13 cellular contexts compared by ENCODE assay signal in the genomic region with DNA sequence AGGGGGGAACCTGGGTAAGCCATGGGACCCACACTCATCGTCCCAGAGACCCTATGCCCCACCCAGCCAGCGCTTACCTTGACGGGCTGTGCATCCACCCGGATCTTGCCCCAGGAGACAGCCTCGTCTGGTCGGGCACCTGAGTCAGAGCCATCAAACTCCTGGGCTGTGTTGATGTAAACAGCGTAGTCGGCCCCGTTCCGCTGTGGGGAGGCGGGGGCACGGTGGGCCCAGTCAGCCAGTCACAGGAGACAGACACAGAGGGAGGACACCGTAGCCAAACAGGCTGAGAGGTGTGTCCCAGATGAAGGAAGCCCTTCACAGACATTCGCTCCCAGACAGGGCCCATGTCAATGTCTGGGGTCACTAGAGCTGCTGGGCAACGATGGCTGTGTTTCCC. TPM values are rescaled to one million over a fixed set of nuclear protein-coding genes. Genes with fewer than 3 reads are reported as not detected.
DNase-seq lines count a peak whose midpoint lies in the region; ATAC-seq and TF ChIP-seq lines count a peak whose summit lies in the region.
"Had no signal": no experiment of that assay in that cellular context is flagged by ENCODE, and none has a peak within 500 bp of the region (broad histone marks: within the 10 kb centered on the region; RNA-seq: fewer than 3 reads in every experiment).

No MANE protein-coding gene starts in this region.

- no peak overlapping the region for H3K4me3 Mint-ChIP-seq in activated naive CD8-positive, alpha-beta T cell treated with anti-CD3 and anti-CD28 coated beads, Interleukin-2, amount 50 U/mL, for 24 hours
- H3K4me3 Mint-ChIP-seq in activated naive CD8-positive, alpha-beta T cell treated with anti-CD3 and anti-CD28 coated beads for 36 hours = no peak overlapping the region
- no peak overlapping the region for H3K4me3 Mint-ChIP-seq in central memory CD8-positive, alpha-beta T cell
- H3K4me3 Mint-ChIP-seq in stimulated activated memory B cell treated with anti-CD40 and anti-IgM and Interleukin-4, amounts not matched to agents 10 μg/mL and 1 μg/mL and 100 μg/mL, for 72 hours = no peak overlapping the region

- no peak overlapping the region for H3K27ac Mint-ChIP-seq in activated naive CD8-positive, alpha-beta T cell treated with anti-CD3 and anti-CD28 coated beads, Interleukin-2, amount 50 U/mL, for 24 hours
- H3K27ac Mint-ChIP-seq in activated naive CD8-positive, alpha-beta T cell treated with anti-CD3 and anti-CD28 coated beads for 36 hours = no peak overlapping the region
- H3K27ac Mint-ChIP-seq in central memory CD8-positive, alpha-beta T cell (ENCODE audit: low read depth) = peak overlapping the region; percentile 82
- peak overlapping the region; percentile 3 for H3K27ac Mint-ChIP-seq in stimulated activated memory B cell treated with anti-CD40 and anti-IgM and Interleukin-4, amounts not matched to agents 10 μg/mL and 1 μg/mL and 100 μg/mL, for 72 hours

- DNase-seq in activated naive CD8-positive, alpha-beta T cell treated with anti-CD3 and anti-CD28 coated beads, Interleukin-2, amount 50 U/mL, for 24 hours = no peak
- DNase-seq in activated naive CD8-positive, alpha-beta T cell treated with anti-CD3 and anti-CD28 coated beads for 36 hours = no peak
- no peak for DNase-seq in central memory CD8-positive, alpha-beta T cell (ENCODE audit: low spot score in 2 of 2)
- DNase-seq in stimulated activated CD4-positive, alpha-beta T cell treated with anti-CD3 and anti-CD28 coated beads, Interleukin-1b, Interleukin-23, amount 100 ng/mL, for 48 hours = no peak
- DNase-seq in activated CD8-positive, alpha-beta memory T cell treated with anti-CD3 and anti-CD28 coated beads for 24 hours = no peak
- DNase-seq: NCI-H1417 treated with DMSO at 0.1 percent for 48 hours had no signal

- peaks cover 22% of the 10 kb centered on the region for H3K4me1 Mint-ChIP-seq in activated naive CD8-positive, alpha-beta T cell treated with anti-CD3 and anti-CD28 coated beads, Interleukin-2, amount 50 U/mL, for 24 hours
- peaks cover 27% of the 10 kb centered on the region for H3K4me1 Mint-ChIP-seq in activated naive CD8-positive, alpha-beta T cell treated with anti-CD3 and anti-CD28 coated beads for 36 hours
- peaks cover 32% of the 10 kb centered on the region for H3K4me1 Mint-ChIP-seq in central memory CD8-positive, alpha-beta T cell
- H3K4me1 Mint-ChIP-seq in stimulated activated memory B cell treated with anti-CD40 and anti-IgM and Interleukin-4, amounts not matched to agents 10 μg/mL and 1 μg/mL and 100 μg/mL, for 72 hours = peaks cover 46% of the 10 kb centered on the region

- H3K27me3 Mint-ChIP-seq in activated naive CD8-positive, alpha-beta T cell treated with anti-CD3 and anti-CD28 coated beads, Interleukin-2, amount 50 U/mL, for 24 hours = no peaks in the 10 kb centered on the region
- no peaks in the 10 kb centered on the region for H3K27me3 Mint-ChIP-seq in activated naive CD8-positive, alpha-beta T cell treated with anti-CD3 and anti-CD28 coated beads for 36 hours
- no peaks in the 10 kb centered on the region for H3K27me3 Mint-ChIP-seq in central memory CD8-positive, alpha-beta T cell
- no peaks in the 10 kb centered on the region for H3K27me3 Mint-ChIP-seq in stimulated activated memory B cell treated with anti-CD40 and anti-IgM and Interleukin-4, amounts not matched to agents 10 μg/mL and 1 μg/mL and 100 μg/mL, for 72 hours

- H3K9me3 Mint-ChIP-seq in activated naive CD8-positive, alpha-beta T cell treated with anti-CD3 and anti-CD28 coated beads, Interleukin-2, amount 50 U/mL, for 24 hours = no peaks in the 10 kb centered on the region
- no peaks in the 10 kb centered on the region for H3K9me3 Mint-ChIP-seq in activated naive CD8-positive, alpha-beta T cell treated with anti-CD3 and anti-CD28 coated beads for 36 hours
- no peaks in the 10 kb centered on the region for H3K9me3 Mint-ChIP-seq in central memory CD8-positive, alpha-beta T cell
- H3K9me3 Mint-ChIP-seq in stimulated activated memory B cell treated with anti-CD40 and anti-IgM and Interleukin-4, amounts not matched to agents 10 μg/mL and 1 μg/mL and 100 μg/mL, for 72 hours = no peaks in the 10 kb centered on the region

- H3K36me3 Mint-ChIP-seq in activated naive CD8-positive, alpha-beta T cell treated with anti-CD3 and anti-CD28 coated beads, Interleukin-2, amount 50 U/mL, for 24 hours (ENCODE audit: low read depth) = peaks cover 26% of the 10 kb centered on the region
- peaks cover 35% of the 10 kb centered on the region for H3K36me3 Mint-ChIP-seq in activated naive CD8-positive, alpha-beta T cell treated with anti-CD3 and anti-CD28 coated beads for 36 hours
- peaks cover 59% of the 10 kb centered on the region for H3K36me3 Mint-ChIP-seq in central memory CD8-positive, alpha-beta T cell (ENCODE audit: insufficient read depth)
- peaks cover 54% of the 10 kb centered on the region for H3K36me3 Mint-ChIP-seq in stimulated activated memory B cell treated with anti-CD40 and anti-IgM and Interleukin-4, amounts not matched to agents 10 μg/mL and 1 μg/mL and 100 μg/mL, for 72 hours

- ATAC-seq in activated naive CD8-positive, alpha-beta T cell treated with anti-CD3 and anti-CD28 coated beads, Interleukin-2, amount 50 U/mL, for 24 hours = peak; percentile 10
- no peak for ATAC-seq in central memory CD8-positive, alpha-beta T cell (replicated peaks; ENCODE audit: extremely low read depth, poor library complexity, severe bottlenecking)
- ATAC-seq in stimulated activated memory B cell treated with anti-CD40 and anti-IgM and Interleukin-4, amounts not matched to agents 10 μg/mL and 1 μg/mL and 100 μg/mL, for 72 hours = no peak
- no peak for ATAC-seq in HG02938 (IDR thresholded peaks at IDR 0.05; ENCODE audit: unreplicated experiment)

TF ChIP-seq in PFSK-1, 5 proteins besides CTCF, POLR2A, EP300 and RAD21:
- no peak for TF ChIP-seq TAF1 (IDR thresholded peaks at IDR 0.05; ENCODE audit: borderline replicate concordance, insufficient read depth, low read length)
- no peak for TF ChIP-seq SIN3A (IDR thresholded peaks at IDR 0.05; ENCODE audit: borderline replicate concordance, insufficient read depth, low read length)
- no peak for TF ChIP-seq FOXP2 (optimal IDR thresholded peaks at IDR 0.05; ENCODE audit: borderline replicate concordance, extremely low read depth, extremely low read length, insufficient read depth)
- TF ChIP-seq, protein P1, sequence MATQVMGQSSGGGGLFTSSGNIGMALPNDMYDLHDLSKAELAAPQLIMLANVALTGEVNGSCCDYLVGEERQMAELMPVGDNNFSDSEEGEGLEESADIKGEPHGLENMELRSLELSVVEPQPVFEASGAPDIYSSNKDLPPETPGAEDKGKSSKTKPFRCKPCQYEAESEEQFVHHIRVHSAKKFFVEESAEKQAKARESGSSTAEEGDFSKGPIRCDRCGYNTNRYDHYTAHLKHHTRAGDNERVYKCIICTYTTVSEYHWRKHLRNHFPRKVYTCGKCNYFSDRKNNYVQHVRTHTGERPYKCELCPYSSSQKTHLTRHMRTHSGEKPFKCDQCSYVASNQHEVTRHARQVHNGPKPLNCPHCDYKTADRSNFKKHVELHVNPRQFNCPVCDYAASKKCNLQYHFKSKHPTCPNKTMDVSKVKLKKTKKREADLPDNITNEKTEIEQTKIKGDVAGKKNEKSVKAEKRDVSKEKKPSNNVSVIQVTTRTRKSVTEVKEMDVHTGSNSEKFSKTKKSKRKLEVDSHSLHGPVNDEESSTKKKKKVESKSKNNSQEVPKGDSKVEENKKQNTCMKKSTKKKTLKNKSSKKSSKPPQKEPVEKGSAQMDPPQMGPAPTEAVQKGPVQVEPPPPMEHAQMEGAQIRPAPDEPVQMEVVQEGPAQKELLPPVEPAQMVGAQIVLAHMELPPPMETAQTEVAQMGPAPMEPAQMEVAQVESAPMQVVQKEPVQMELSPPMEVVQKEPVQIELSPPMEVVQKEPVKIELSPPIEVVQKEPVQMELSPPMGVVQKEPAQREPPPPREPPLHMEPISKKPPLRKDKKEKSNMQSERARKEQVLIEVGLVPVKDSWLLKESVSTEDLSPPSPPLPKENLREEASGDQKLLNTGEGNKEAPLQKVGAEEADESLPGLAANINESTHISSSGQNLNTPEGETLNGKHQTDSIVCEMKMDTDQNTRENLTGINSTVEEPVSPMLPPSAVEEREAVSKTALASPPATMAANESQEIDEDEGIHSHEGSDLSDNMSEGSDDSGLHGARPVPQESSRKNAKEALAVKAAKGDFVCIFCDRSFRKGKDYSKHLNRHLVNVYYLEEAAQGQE (IDR thresholded peaks at IDR 0.05; ENCODE audit: insufficient read depth in 1 of 2, low read depth in 2 of 2, low read length in 2 of 2) = no peak
- TF ChIP-seq POLR2AphosphoS5 (IDR thresholded peaks at IDR 0.05; ENCODE audit: low read depth, low read length) = peak; percentile 47; the same call in 1 of the 2 replicates

RNA-seq across cellular contexts. Expression of a gene that starts 5.7 kb away (rescaled TPM):
- 10 to 100 TPM; 92.9 to 99.9 TPM for total RNA-seq in activated naive CD8-positive, alpha-beta T cell treated with anti-CD3 and anti-CD28 coated beads for 36 hours
- 131 TPM for polyA plus RNA-seq in PFSK-1 (2012; ENCODE audit: insufficient read length, low read depth)

RNA-seq across cellular contexts. Expression of a gene that starts 9.3 kb away (rescaled TPM):
- 10 to 100 TPM; 25.7 to 26.8 TPM for total RNA-seq in activated naive CD8-positive, alpha-beta T cell treated with anti-CD3 and anti-CD28 coated beads for 36 hours
- 28.8 TPM for polyA plus RNA-seq in PFSK-1 (2012; ENCODE audit: insufficient read length, low read depth)

RNA-seq across cellular contexts. Expression of a gene that starts 9.4 kb away (rescaled TPM):
- 100 to 1,000 TPM; 111 to 122 TPM for total RNA-seq in activated naive CD8-positive, alpha-beta T cell treated with anti-CD3 and anti-CD28 coated beads for 36 hours
- polyA plus RNA-seq in PFSK-1 (2012; ENCODE audit: insufficient read length, low read depth) = 42.0 TPM

RNA-seq across cellular contexts. Expression of a gene that starts 11.9 kb away (rescaled TPM):
- total RNA-seq in activated naive CD8-positive, alpha-beta T cell treated with anti-CD3 and anti-CD28 coated beads for 36 hours = not detected
- not detected for polyA plus RNA-seq in PFSK-1 (2012; ENCODE audit: insufficient read length, low read depth)
- total RNA-seq: H7, HT-29, RPMI7951, SJCRH30 had no signal

RNA-seq across cellular contexts. Expression of a gene that starts 20.5 kb away (rescaled TPM):
- 10 to 100 TPM; 13.1 to 13.4 TPM for total RNA-seq in activated naive CD8-positive, alpha-beta T cell treated with anti-CD3 and anti-CD28 coated beads for 36 hours
- polyA plus RNA-seq in PFSK-1 (2012; ENCODE audit: insufficient read length, low read depth) = 17.6 TPM

Comparison
In these comparisons a context has a peak if more than half of its experiments do, and no peak if none do; other contexts are left out.
1. H3K27ac Mint-ChIP-seq: peak in central memory CD8-positive, alpha-beta T cell (single experiment) and stimulated activated memory B cell treated with anti-CD40 and anti-IgM and Interleukin-4, amounts not matched to agents 10 μg/mL and 1 μg/mL and 100 μg/mL, for 72 hours (single experiment); none in activated naive CD8-positive, alpha-beta T cell treated with anti-CD3 and anti-CD28 coated beads, Interleukin-2, amount 50 U/mL, for 24 hours (single experiment) and activated naive CD8-positive, alpha-beta T cell treated with anti-CD3 and anti-CD28 coated beads for 36 hours (single experiment).